29 cellular contexts compared by ENCODE assay signal in genomic region chr16:53827741-53828140, GRCh38.
DNase-seq lines count a peak whose midpoint lies in the region; ATAC-seq, FAIRE-seq and TF ChIP-seq lines count a peak whose summit lies in the region.
"Had no signal": no experiment of that assay in that cellular context is flagged by ENCODE, and none has a peak within 500 bp of the region (broad histone marks: within the 10 kb centered on the region; RNA-seq: fewer than 3 reads in every experiment).

No MANE protein-coding gene starts in this region.

- H3K36me3 Mint-ChIP-seq in endodermal cell (ENCODE audit: low read depth): peaks cover 9% of the 10 kb centered on the region
- H3K36me3 Mint-ChIP-seq in neural crest cell (ENCODE audit: low read depth): peaks cover 24% of the 10 kb centered on the region

- no peaks in the 10 kb centered on the region for H3K27me3 ChIP-seq in HepG2 (ENCODE audit: control insufficient read depth in 1 of 2, insufficient read depth in 2 of 2, low read length in 2 of 2)
- no peaks in the 10 kb centered on the region for H3K27me3 ChIP-seq in right lobe of liver
- no peaks in the 10 kb centered on the region for H3K27me3 ChIP-seq in endodermal cell (ENCODE audit: control insufficient read depth, insufficient read depth, low read length, poor library complexity, severe bottlenecking)
- H3K27me3 ChIP-seq: vagina had no signal

- no peak for TF ChIP-seq CTCF in HepG2 (CRISPR knock-in tag; IDR thresholded peaks at IDR 0.05)
- TF ChIP-seq CTCF in right lobe of liver (IDR thresholded peaks at IDR 0.05): no peak
- TF ChIP-seq CTCF in endodermal cell (conservative IDR thresholded peaks at IDR 0.05): no peak
- TF ChIP-seq CTCF in neural crest cell (conservative IDR thresholded peaks at IDR 0.05): no peak

- no peak for DNase-seq in HepG2 (ENCODE audit: low spot score)
- no peak for DNase-seq in right lobe of liver
- DNase-seq in endodermal cell: no peak
- no peak for DNase-seq in neural crest cell (ENCODE audit: low read depth, low spot score)
- DNase-seq in urothelium cell line (ENCODE audit: low spot score): peak; percentile 31
- DNase-seq in AG08396 (ENCODE audit: low spot score): no peak
- DNase-seq in NCI-H1694 (lab: John Stamatoyannopoulos, UW): no peak
- DNase-seq: activated CD4-positive, alpha-beta T cell treated with anti-CD3 and anti-CD28 coated beads, Interleukin-2, amount 10 ng/mL, durations not matched to agents 7 days and 5 days; activated gamma-delta T cell; activated naive CD8-positive, alpha-beta T cell treated with anti-CD3 and anti-CD28 coated beads for 36 hours; activated T-cell treated with anti-CD3 and anti-CD28 coated beads, Interleukin-2, amount 50 U/mL, for 1 hour; Calu3; DMS79 treated with DMSO at 0.1 percent for 48 hours; effector CD8-positive, alpha-beta T cell; GF-D8; glutamatergic neuron; left ventricle myocardium superior; MV-4-11; naive thymus-derived CD8-positive, alpha-beta T cell; NCI-H1436; NCI-H774; stimulated activated CD4-positive, alpha-beta T cell treated with anti-CD3 and anti-CD28 coated beads, Interleukin-2, amount 100 ng/mL, for 24 hours; stimulated activated naive CD8-positive, alpha-beta T cell treated with anti-CD3 and anti-CD28 coated beads, Interleukin-15, Interleukin-2, amounts not matched to agents 100 U/mL and 50 U/mL, for 24 hours had no signal

- H3K4me1 Mint-ChIP-seq in endodermal cell: no peaks in the 10 kb centered on the region
- H3K4me1 Mint-ChIP-seq in neural crest cell: peaks cover 17% of the 10 kb centered on the region
- H3K4me1 Mint-ChIP-seq: activated CD4-positive, alpha-beta T cell treated with anti-CD3 and anti-CD28 coated beads, Interleukin-2, amount 10 ng/mL, durations not matched to agents 7 days and 5 days; activated naive CD8-positive, alpha-beta T cell treated with anti-CD3 and anti-CD28 coated beads for 36 hours had no signal

- ATAC-seq in HepG2 (no peak), right lobe of liver (no peak)
- ATAC-seq in activated CD4-positive, CD25-positive, alpha-beta regulatory T cell treated with anti-CD3 and anti-CD28 coated beads, Interleukin-2, amount 50 U/mL, for 24 hours: no peak
- ATAC-seq: left ventricle myocardium superior; naive thymus-derived CD8-positive, alpha-beta T cell; stimulated activated naive CD8-positive, alpha-beta T cell treated with anti-CD3 and anti-CD28 coated beads, Interleukin-15, Interleukin-2, amounts not matched to agents 100 U/mL and 50 U/mL, for 24 hours had no signal

- no peak overlapping the region for H2AFZ ChIP-seq in HepG2 (ENCODE audit: low read length)

- H3K4me1 ChIP-seq in HepG2 (ENCODE audit: insufficient read depth, low read length): no peaks in the 10 kb centered on the region
- no peaks in the 10 kb centered on the region for H3K4me1 ChIP-seq in right lobe of liver
- no peaks in the 10 kb centered on the region for H3K4me1 ChIP-seq in endodermal cell (ENCODE audit: control insufficient read depth, insufficient read depth, low read length)
- H3K4me1 ChIP-seq: vagina had no signal

- no peak overlapping the region for H3K4me2 ChIP-seq in HepG2 (ENCODE audit: low read depth, low read length)
- H3K4me2 ChIP-seq: smooth muscle cell had no signal

- TF ChIP-seq RAD21 in HepG2 (CRISPR knock-in tag; IDR thresholded peaks at IDR 0.05): no peak

- BruUV-seq in HepG2 (replicated peaks; lab: Mats Ljungman, UMichigan): no TSS peak

- no peaks in the 10 kb centered on the region for H3K79me2 ChIP-seq in HepG2 (ENCODE audit: insufficient read depth, low read length)

- POLR2A ChIA-PET in HepG2 (lab: Yijun Ruan, JAX): no interaction called here

- no peaks in the 10 kb centered on the region for H3K27me3 Mint-ChIP-seq in endodermal cell (ENCODE audit: insufficient read depth)
- no peaks in the 10 kb centered on the region for H3K27me3 Mint-ChIP-seq in neural crest cell (ENCODE audit: low read depth)
- H3K27me3 Mint-ChIP-seq: activated CD4-positive, alpha-beta T cell treated with anti-CD3 and anti-CD28 coated beads, Interleukin-2, amount 10 ng/mL, durations not matched to agents 7 days and 5 days; activated naive CD8-positive, alpha-beta T cell treated with anti-CD3 and anti-CD28 coated beads for 36 hours; naive thymus-derived CD8-positive, alpha-beta T cell had no signal

- 88% methylated on average over 5 of the region's 5 CpGs for WGBS in HepG2 (ENCODE audit: low lambda C conversion rate)
- WGBS in right lobe of liver (ENCODE audit: insufficient coverage, low coverage, low lambda C conversion rate, missing lambda C conversion rate): 87% methylated on average over 5 of the region's 5 CpGs
- 85 to 86% methylated on average over 4 to 5 of the region's 5 CpGs for WGBS in endodermal cell (ENCODE audit: insufficient coverage in 1 of 2, insufficient read length in 1 of 2), 2 experiments

- H3K4me3 ChIP-seq in HepG2 (replicated peaks in 1 of 3; ENCODE audit: insufficient read depth in 1 of 3, low read depth in 2 of 3, low read length in 3 of 3) (no peak overlapping the region), right lobe of liver (no peak overlapping the region), endodermal cell (ENCODE audit: low read length) (no peak overlapping the region)
- H3K4me3 ChIP-seq: smooth muscle cell, vagina had no signal

- TF ChIP-seq EP300 in HepG2 (IDR thresholded peaks at IDR 0.05; ENCODE audit: low read depth in 2 of 2, low read length in 2 of 2): no peak
- TF ChIP-seq EP300 in HepG2 (CRISPR knock-in tag; IDR thresholded peaks at IDR 0.05; ENCODE audit: borderline replicate concordance): no peak

- in situ Hi-C loops in HepG2 (cut with HindIII; ENCODE audit: extremely low pct_ligation_motif_present, low pct_unique_long_range_greater_than_20kb): no loop called here

- no peaks in the 10 kb centered on the region for H3K9me3 Mint-ChIP-seq in endodermal cell
- peaks cover 8% of the 10 kb centered on the region for H3K9me3 Mint-ChIP-seq in neural crest cell
- H3K9me3 Mint-ChIP-seq: activated CD4-positive, alpha-beta T cell treated with anti-CD3 and anti-CD28 coated beads, Interleukin-2, amount 10 ng/mL, durations not matched to agents 7 days and 5 days; activated naive CD8-positive, alpha-beta T cell treated with anti-CD3 and anti-CD28 coated beads for 36 hours; naive thymus-derived CD8-positive, alpha-beta T cell had no signal

- H3K27ac Mint-ChIP-seq in endodermal cell (no peak overlapping the region), neural crest cell (ENCODE audit: unreplicated experiment) (peak overlapping the region; percentile 72)
- H3K27ac Mint-ChIP-seq: activated CD4-positive, alpha-beta T cell treated with anti-CD3 and anti-CD28 coated beads, Interleukin-2, amount 10 ng/mL, durations not matched to agents 7 days and 5 days; activated naive CD8-positive, alpha-beta T cell treated with anti-CD3 and anti-CD28 coated beads for 36 hours had no signal

- H3K27ac ChIP-seq in HepG2 (ENCODE audit: extremely low read length, insufficient read depth, low read length) (no peak overlapping the region), right lobe of liver (no peak overlapping the region), endodermal cell (ENCODE audit: low read depth, low read length) (peak overlapping the region; percentile 70)
- H3K27ac ChIP-seq: vagina had no signal

- H3K9me3 ChIP-seq in HepG2 (ENCODE audit: low read length) (no peaks in the 10 kb centered on the region), right lobe of liver (no peaks in the 10 kb centered on the region), endodermal cell (ENCODE audit: control insufficient read depth, low read length) (no peaks in the 10 kb centered on the region)
- H3K9me3 ChIP-seq: vagina had no signal

- peaks cover 0 to 12% of the 10 kb centered on the region in 2 experiments; a peak in 4 of 5 replicates for H3K36me3 ChIP-seq in HepG2 (replicated peaks in 1 of 2; ENCODE audit: control insufficient read depth in 1 of 2, insufficient read depth in 2 of 2, low read length in 2 of 2)
- peaks cover 0 to 5% (median 2%) of the 10 kb centered on the region in 4 donors for H3K36me3 ChIP-seq in right lobe of liver
- H3K36me3 ChIP-seq in endodermal cell (ENCODE audit: control insufficient read depth, insufficient read depth, low read length): peaks cover 11% of the 10 kb centered on the region

- no peaks in the 10 kb centered on the region for H4K20me1 ChIP-seq in HepG2 (ENCODE audit: insufficient read depth, low read length)

- TF ChIP-seq POLR2A in HepG2 (IDR thresholded peaks at IDR 0.05; ENCODE audit: insufficient read depth in 1 of 2, low read depth in 2 of 2, low read length in 2 of 2) (no peak), right lobe of liver (IDR thresholded peaks at IDR 0.05) (no peak)

- intact Hi-C loops in HepG2 (cut with micrococcal nuclease; ENCODE audit: unreplicated experiment): no loop called here
- intact Hi-C loops in right lobe of liver (cut with DNase I): no loop called here

- FAIRE-seq in HepG2 (lab: Jason Lieb, UNC) (peak; percentile 39), urothelium cell line (lab: Jason Lieb, UNC) (no peak)
- FAIRE-seq: bronchial epithelial cell, colon, H54 had no signal

- no peak overlapping the region for H3K9ac ChIP-seq in HepG2 (ENCODE audit: insufficient read depth, low read depth, low read length)
- H3K9ac ChIP-seq in endodermal cell (ENCODE audit: extremely low read depth, low read length, poor library complexity, severe bottlenecking): no peak overlapping the region

- CTCF ChIA-PET in HepG2 (lab: Yijun Ruan, JAX; ENCODE audit: low intra/inter-chr PET ratio, low total read pairs): no interaction called here

- H3K4me3 Mint-ChIP-seq in endodermal cell: no peak overlapping the region
- H3K4me3 Mint-ChIP-seq in neural crest cell: peak overlapping the region; percentile 12
- H3K4me3 Mint-ChIP-seq: activated CD4-positive, alpha-beta T cell treated with anti-CD3 and anti-CD28 coated beads, Interleukin-2, amount 10 ng/mL, durations not matched to agents 7 days and 5 days; activated naive CD8-positive, alpha-beta T cell treated with anti-CD3 and anti-CD28 coated beads for 36 hours; naive thymus-derived CD8-positive, alpha-beta T cell had no signal

TF ChIP-seq in HepG2, 621 proteins besides CTCF, POLR2A, EP300 and RAD21:
- TF ChIP-seq FOXO1 (CRISPR knock-in tag; IDR thresholded peaks at IDR 0.05) (no peak), LCORL (IDR thresholded peaks at IDR 0.05) (no peak), LCORL (CRISPR knock-in tag; IDR thresholded peaks at IDR 0.05) (no peak), SRSF4 (IDR thresholded peaks at IDR 0.05; ENCODE audit: low read depth, low read length, poor library complexity, severe bottlenecking) (no peak), JUN (CRISPR knock-in tag; IDR thresholded peaks at IDR 0.05) (no peak), ZNF550 (CRISPR knock-in tag; IDR thresholded peaks at IDR 0.05; ENCODE audit: borderline replicate concordance) (no peak), ZNF552 (CRISPR knock-in tag; IDR thresholded peaks at IDR 0.05; ENCODE audit: borderline replicate concordance) (no peak), GABPB1 (CRISPR knock-in tag; IDR thresholded peaks at IDR 0.05) (no peak)
